ENCODE assay signal across 16 cellular contexts in the genomic region with DNA sequence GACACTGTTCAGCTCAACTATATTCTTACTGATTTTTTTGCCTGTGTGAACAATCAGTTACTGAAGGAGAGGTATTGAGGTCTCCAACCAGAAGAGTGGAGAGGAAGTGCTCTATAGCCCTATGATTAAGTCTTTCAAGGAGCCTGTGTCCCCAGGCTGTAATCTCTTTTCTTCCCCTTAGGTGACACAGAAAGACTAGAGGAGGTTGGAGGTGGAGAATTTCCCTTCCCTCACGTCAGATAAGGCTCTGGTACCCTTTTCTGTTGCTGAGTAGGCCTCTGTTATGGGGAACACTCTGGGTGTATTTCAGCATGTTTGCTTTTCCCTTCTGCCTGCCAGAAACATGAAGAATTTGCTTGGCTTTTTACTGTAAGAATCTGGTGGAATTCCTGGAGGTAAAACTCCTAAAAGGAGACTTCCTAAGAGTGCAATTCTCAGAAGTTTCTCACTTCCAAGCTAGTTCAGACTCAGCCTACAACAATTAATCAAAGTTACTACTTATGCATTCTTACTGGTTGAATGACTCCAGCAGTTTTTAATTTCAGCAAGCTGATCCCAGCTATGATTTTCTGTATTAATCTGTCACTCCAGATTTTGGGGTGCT. TPM values are rescaled to one million over a fixed set of nuclear protein-coding genes. Genes with fewer than 3 reads are reported as not detected.
DNase-seq lines count a peak whose midpoint lies in the region; ATAC-seq and TF ChIP-seq lines count a peak whose summit lies in the region.
"Had no signal": no experiment of that assay in that cellular context is flagged by ENCODE, and none has a peak within 500 bp of the region (broad histone marks: within the 10 kb centered on the region; RNA-seq: fewer than 3 reads in every experiment).

No MANE protein-coding gene starts in this region.

- H2AK5ac ChIP-seq in IMR-90 (ENCODE audit: low read depth, low read length) (no peak overlapping the region), mesendoderm (ENCODE audit: low read length) (no peak overlapping the region)

- H2BK20ac ChIP-seq in IMR-90 (ENCODE audit: low read depth, low read length): no peak overlapping the region

- in situ Hi-C loops in IMR-90 (cut with MboI; ENCODE audit: low sequenced_read_pairs): no loop called here

- H3K4me3 ChIP-seq in IMR-90 (ENCODE audit: insufficient read depth, low read depth, low read length): no peak overlapping the region
- no peak overlapping the region for H3K4me3 ChIP-seq in mesendoderm (ENCODE audit: low read length)
- no peak overlapping the region for H3K4me3 ChIP-seq in thyroid gland (replicated peaks in 1 of 3)

- no peaks in the 10 kb centered on the region for H3K79me1 ChIP-seq in IMR-90 (ENCODE audit: low read depth in 1 of 2, low read length in 2 of 2)
- no peaks in the 10 kb centered on the region for H3K79me1 ChIP-seq in mesendoderm (ENCODE audit: low read length)

- H2BK120ac ChIP-seq in IMR-90 (ENCODE audit: low read depth, low read length) (no peak overlapping the region), mesendoderm (ENCODE audit: low read depth, low read length) (no peak overlapping the region)

- CTCF ChIA-PET in IMR-90 (lab: Yijun Ruan, JAX): interaction anchor here (1.0 kb wide), 1 partner anchor 21 kb away, joined by 5 read pairs; no protein-coding TSS in a partner anchor
- CTCF ChIA-PET in activated CD8-positive, alpha-beta T cell treated with anti-CD3 and anti-CD28 coated beads for 36 hours (lab: Charles Lee): interaction anchor here (0.7 kb wide), 1 partner anchor 48 kb away, joined by 3 read pairs; no protein-coding TSS in a partner anchor

- ATAC-seq in IMR-90 (ENCODE audit: low read depth): peak; percentile 48
- ATAC-seq in activated CD8-positive, alpha-beta T cell treated with anti-CD3 and anti-CD28 coated beads for 36 hours: peak; percentile 42
- ATAC-seq: left lobe of liver had no signal

- H2BK15ac ChIP-seq in IMR-90 (ENCODE audit: low read depth, low read length) (no peak overlapping the region), mesendoderm (replicated peaks; ENCODE audit: low read depth) (no peak overlapping the region)

- H3K4me1 Mint-ChIP-seq in activated CD8-positive, alpha-beta T cell treated with anti-CD3 and anti-CD28 coated beads for 36 hours (ENCODE audit: low read depth): no peaks in the 10 kb centered on the region
- no peaks in the 10 kb centered on the region for H3K4me1 Mint-ChIP-seq in activated T-helper 2 cell treated with anti-CD3 and anti-CD28 coated beads, Interferon-gamma antibody, Interleukin-2, Interleukin-4, amounts not matched to agents 10 μg/mL and 5 μg/mL and 100 μg/mL, durations not matched to agents 14 hours and 24 hours and 36 hours (ENCODE audit: low read depth)
- H3K4me1 Mint-ChIP-seq: CD4-positive, alpha-beta memory T cell; neural crest cell had no signal

- peaks cover 5% of the 10 kb centered on the region for H3K27me3 Mint-ChIP-seq in activated CD8-positive, alpha-beta T cell treated with anti-CD3 and anti-CD28 coated beads for 36 hours
- peaks cover 9% of the 10 kb centered on the region for H3K27me3 Mint-ChIP-seq in activated T-helper 2 cell treated with anti-CD3 and anti-CD28 coated beads, Interferon-gamma antibody, Interleukin-2, Interleukin-4, amounts not matched to agents 10 μg/mL and 5 μg/mL and 100 μg/mL, durations not matched to agents 14 hours and 24 hours and 36 hours (ENCODE audit: low read depth)

- dilution Hi-C loops in IMR-90 (cut with HindIII; ENCODE audit: low sequenced_read_pairs, unreplicated experiment): no loop called here

- H3K27me3 ChIP-seq in IMR-90 (ENCODE audit: control insufficient read depth, insufficient read depth, low read length) (no peaks in the 10 kb centered on the region), mesendoderm (ENCODE audit: insufficient read depth, low read length, poor library complexity) (no peaks in the 10 kb centered on the region), thyroid gland (no peaks in the 10 kb centered on the region)

- no peak overlapping the region for H3K23ac ChIP-seq in IMR-90 (ENCODE audit: low read depth, low read length)
- no peak overlapping the region for H3K23ac ChIP-seq in mesendoderm (ENCODE audit: low read length)

- POLR2A ChIA-PET in IMR-90 (lab: Charles Lee; ENCODE audit: unreplicated experiment): interaction anchor here (0.6 kb wide), 1 partner anchor 1824 kb away, joined by 6 read pairs; no protein-coding TSS in a partner anchor
- POLR2A ChIA-PET in activated CD8-positive, alpha-beta T cell treated with anti-CD3 and anti-CD28 coated beads for 36 hours (lab: Charles Lee): no interaction called here

- H3K4me2 ChIP-seq in IMR-90 (ENCODE audit: low read depth, low read length) (no peak overlapping the region), mesendoderm (ENCODE audit: low read length) (no peak overlapping the region)

- H3K56ac ChIP-seq in IMR-90 (ENCODE audit: extremely low read depth, insufficient read depth, low read length) (no peak overlapping the region), mesendoderm (ENCODE audit: low read length) (no peak overlapping the region)

- no peak overlapping the region for H3K14ac ChIP-seq in IMR-90 (replicated peaks; ENCODE audit: low read depth, low read length)

- H3K27ac ChIP-seq in IMR-90 (ENCODE audit: insufficient read depth, low read length) (no peak overlapping the region), mesendoderm (ENCODE audit: low read depth, low read length) (no peak overlapping the region), thyroid gland (no peak overlapping the region)

- no peak overlapping the region for H2BK5ac ChIP-seq in IMR-90 (ENCODE audit: low read depth, low read length, poor library complexity, severe bottlenecking)
- H2BK5ac ChIP-seq in mesendoderm (ENCODE audit: low read length): no peak overlapping the region

- H3K4me3 Mint-ChIP-seq in activated CD8-positive, alpha-beta T cell treated with anti-CD3 and anti-CD28 coated beads for 36 hours: no peak overlapping the region
- H3K4me3 Mint-ChIP-seq in activated T-helper 2 cell treated with anti-CD3 and anti-CD28 coated beads, Interferon-gamma antibody, Interleukin-2, Interleukin-4, amounts not matched to agents 10 μg/mL and 5 μg/mL and 100 μg/mL, durations not matched to agents 14 hours and 24 hours and 36 hours (ENCODE audit: low read depth): no peak overlapping the region
- H3K4me3 Mint-ChIP-seq: CD4-positive, alpha-beta memory T cell; neural crest cell had no signal

- 0 out of 2 replicates have a peak, but pooled peaks cover 2% of the 10 kb centered on the region for H3K4me1 ChIP-seq in IMR-90 (ENCODE audit: control insufficient read depth, insufficient read depth, low read length)
- no peaks in the 10 kb centered on the region for H3K4me1 ChIP-seq in mesendoderm (ENCODE audit: control insufficient read depth, low read depth, low read length)
- peaks cover 0 to 18% of the 10 kb centered on the region in 2 donors for H3K4me1 ChIP-seq in thyroid gland

- H3K79me2 ChIP-seq in mesendoderm (ENCODE audit: control insufficient read depth, insufficient read depth, low read length): no peaks in the 10 kb centered on the region

- H3K18ac ChIP-seq in IMR-90 (ENCODE audit: low read depth, low read length): no peak overlapping the region
- H3K18ac ChIP-seq in mesendoderm (ENCODE audit: low read length): no peak overlapping the region

- no peaks in the 10 kb centered on the region for H3K36me3 Mint-ChIP-seq in activated CD8-positive, alpha-beta T cell treated with anti-CD3 and anti-CD28 coated beads for 36 hours (ENCODE audit: low read depth)
- H3K36me3 Mint-ChIP-seq in activated T-helper 2 cell treated with anti-CD3 and anti-CD28 coated beads, Interferon-gamma antibody, Interleukin-2, Interleukin-4, amounts not matched to agents 10 μg/mL and 5 μg/mL and 100 μg/mL, durations not matched to agents 14 hours and 24 hours and 36 hours (ENCODE audit: low read depth): no peaks in the 10 kb centered on the region
- H3K36me3 Mint-ChIP-seq: CD4-positive, alpha-beta memory T cell had no signal

- no TSS peak for BruUV-seq in IMR-90 (replicated peaks; lab: Mats Ljungman, UMichigan)

- no peaks in the 10 kb centered on the region for H3K36me3 ChIP-seq in IMR-90 (ENCODE audit: control insufficient read depth, insufficient read depth, low read length)
- no peaks in the 10 kb centered on the region for H3K36me3 ChIP-seq in mesendoderm (ENCODE audit: control insufficient read depth, insufficient read depth, low read length)
- H3K36me3 ChIP-seq in thyroid gland: no peaks in the 10 kb centered on the region

- no peaks in the 10 kb centered on the region for H3K9me1 ChIP-seq in IMR-90 (ENCODE audit: insufficient read depth, low read length)

- no peak for TF ChIP-seq RAD21 in IMR-90 (IDR thresholded peaks at IDR 0.05; ENCODE audit: low read length)

- no peak overlapping the region for H2AFZ ChIP-seq in IMR-90 (replicated peaks; ENCODE audit: low read length, poor library complexity)

- H4K20me1 ChIP-seq in IMR-90 (ENCODE audit: insufficient read depth, low read length): no peaks in the 10 kb centered on the region

- H3K9me3 ChIP-seq in IMR-90 (ENCODE audit: control insufficient read depth, insufficient read depth, low read length) (no peaks in the 10 kb centered on the region), thyroid gland (no peaks in the 10 kb centered on the region)

- H3K4ac ChIP-seq in IMR-90 (ENCODE audit: low read depth, low read length) (no peak overlapping the region), mesendoderm (ENCODE audit: low read depth, low read length) (no peak overlapping the region)

- H4K91ac ChIP-seq in IMR-90 (ENCODE audit: insufficient read depth, low read depth, low read length): no peak overlapping the region

- H3K9ac ChIP-seq in IMR-90 (ENCODE audit: low read depth, low read length): no peak overlapping the region
- H3K9ac ChIP-seq in mesendoderm (ENCODE audit: low read length): no peak overlapping the region

- TF ChIP-seq POLR2A in IMR-90 (IDR thresholded peaks at IDR 0.05; ENCODE audit: low read depth, low read length): no peak
- no peak for TF ChIP-seq POLR2A in thyroid gland (IDR thresholded peaks at IDR 0.05)

- H2AK9ac ChIP-seq in IMR-90 (replicated peaks; ENCODE audit: low read depth, low read length, poor library complexity): no peak overlapping the region

- H4K5ac ChIP-seq in IMR-90 (ENCODE audit: low read depth, low read length): no peak overlapping the region
- no peak overlapping the region for H4K5ac ChIP-seq in mesendoderm (ENCODE audit: low read length)

- no CpG with 5 or more reads among the region's 1 CpG for WGBS in IMR-90 (ENCODE audit: extremely low coverage in 2 of 2, insufficient read length in 1 of 2), 2 experiments
- no CpG with 5 or more reads among the region's 1 CpG for WGBS in mesendoderm (ENCODE audit: extremely low coverage, insufficient coverage, low lambda C conversion rate)
- 50 to 76% methylated on average over 1 of the region's 1 CpG for WGBS in thyroid gland, 2 donors

- intact Hi-C loops in IMR-90 (cut with micrococcal nuclease) (no loop called here), thyroid gland (cut with DNase I) (no loop called here)
- intact Hi-C loops in activated CD8-positive, alpha-beta T cell treated with anti-CD3 and anti-CD28 coated beads for 36 hours (cut with micrococcal nuclease): no loop called here
- intact Hi-C loops in activated T-helper 2 cell treated with anti-CD3 and anti-CD28 coated beads, Interferon-gamma antibody, Interleukin-2, Interleukin-4, amounts not matched to agents 10 μg/mL and 5 μg/mL and 100 μg/mL, durations not matched to agents 14 hours and 24 hours and 36 hours (cut with micrococcal nuclease): no loop called here

- H3K9me3 Mint-ChIP-seq in activated CD8-positive, alpha-beta T cell treated with anti-CD3 and anti-CD28 coated beads for 36 hours: no peaks in the 10 kb centered on the region
- no peaks in the 10 kb centered on the region for H3K9me3 Mint-ChIP-seq in activated T-helper 2 cell treated with anti-CD3 and anti-CD28 coated beads, Interferon-gamma antibody, Interleukin-2, Interleukin-4, amounts not matched to agents 10 μg/mL and 5 μg/mL and 100 μg/mL, durations not matched to agents 14 hours and 24 hours and 36 hours
- H3K9me3 Mint-ChIP-seq: CD4-positive, alpha-beta memory T cell; neural crest cell had no signal

- H3K27ac Mint-ChIP-seq in activated CD8-positive, alpha-beta T cell treated with anti-CD3 and anti-CD28 coated beads for 36 hours: no peak overlapping the region
- no peak overlapping the region for H3K27ac Mint-ChIP-seq in activated T-helper 2 cell treated with anti-CD3 and anti-CD28 coated beads, Interferon-gamma antibody, Interleukin-2, Interleukin-4, amounts not matched to agents 10 μg/mL and 5 μg/mL and 100 μg/mL, durations not matched to agents 14 hours and 24 hours and 36 hours
- H3K27ac Mint-ChIP-seq: CD4-positive, alpha-beta memory T cell had no signal

- no peak for TF ChIP-seq CTCF in IMR-90 (conservative IDR thresholded peaks at IDR 0.05; ENCODE audit: low read depth, low read length)
- no peak for TF ChIP-seq CTCF in activated CD8-positive, alpha-beta T cell treated with anti-CD3 and anti-CD28 coated beads for 36 hours (IDR thresholded peaks at IDR 0.05)
- no peak for TF ChIP-seq CTCF in thyroid gland (IDR thresholded peaks at IDR 0.05)

- H4K8ac ChIP-seq in IMR-90 (ENCODE audit: low read depth in 2 of 2, low read length in 2 of 2) (no peak overlapping the region), mesendoderm (ENCODE audit: low read depth, low read length) (no peak overlapping the region)

- DNase-seq in AG20443 (ENCODE audit: low spot score) (peak; percentile 25), IMR-90 (peak; percentile 17), mesendoderm (peak; percentile 62), NCI-H2227 (lab: John Stamatoyannopoulos, UW; ENCODE audit: unreplicated experiment) (no peak), HPDE6-E6E7 (ENCODE audit: extremely low spot score) (no peak), thyroid gland (no peak)
- DNase-seq in activated CD8-positive, alpha-beta T cell treated with anti-CD3 and anti-CD28 coated beads for 36 hours: no peak
- no peak for DNase-seq in activated T-helper 2 cell treated with anti-CD3 and anti-CD28 coated beads, Interferon-gamma antibody, Interleukin-2, Interleukin-4, amounts not matched to agents 10 μg/mL and 5 μg/mL and 100 μg/mL, durations not matched to agents 14 hours and 24 hours and 36 hours (ENCODE audit: low spot score)
- DNase-seq: activated CD4-positive, alpha-beta T cell treated with anti-CD3 and anti-CD28 coated beads, Interleukin-2, amount 50 U/mL, for 4 hours; activated effector memory CD4-positive, alpha-beta T cell treated with anti-CD3 and anti-CD28 coated beads, Interleukin-2, amount 50 U/mL, for 16 hours; CD4-positive, alpha-beta memory T cell; HCEC 1CT; NCI-H446; small intestine had no signal

RNA-seq across cellular contexts. Expression of a gene that starts 58.3 kb away (rescaled TPM):
- total RNA-seq in IMR-90 (2012; rRNA removed) (7.7 and 8.6 TPM in 2 replicates), thyroid gland (1 to 10 TPM; 2.1 to 3.6 (median 2.7) TPM)
- polyA plus RNA-seq in IMR-90 (2012; rRNA removed): 15.0 and 15.1 TPM in 2 replicates
- polyA plus RNA-seq in IMR-90 (2012; cell fraction: cytosol; rRNA removed): 12.2 and 21.4 TPM in 2 replicates
- polyA plus RNA-seq in IMR-90 (2012; cell fraction: nucleus; rRNA removed; ENCODE audit: low replicate concordance): 8.8 and 12.1 TPM in 2 replicates
- not detected for total RNA-seq in activated CD8-positive, alpha-beta T cell treated with anti-CD3 and anti-CD28 coated beads for 36 hours
- polyA plus RNA-seq in mesendoderm (2013, experiment 1 of 2): 0.21 TPM
- polyA plus RNA-seq in mesendoderm (2013, experiment 2 of 2): 0.17 TPM
- 0.30 and 0.48 TPM in 2 replicates for total RNA-seq in activated T-helper 2 cell treated with anti-CD3 and anti-CD28 coated beads, Interferon-gamma antibody, Interleukin-2, Interleukin-4, amounts not matched to agents 10 μg/mL and 5 μg/mL and 100 μg/mL, durations not matched to agents 14 hours and 24 hours and 36 hours
- total RNA-seq: CD4-positive, alpha-beta memory T cell; left lobe of liver had no signal
- polyA plus RNA-seq: CD4-positive, alpha-beta memory T cell had no signal

Comparison
In these comparisons a context has a peak if more than half of its experiments do, and no peak if none do; other contexts are left out.
1. DNase-seq: peak in AG20443 (single experiment), IMR-90 (single experiment) and mesendoderm (single experiment); none in activated CD8-positive, alpha-beta T cell treated with anti-CD3 and anti-CD28 coated beads for 36 hours (single experiment), NCI-H2227 (single experiment), HPDE6-E6E7 (single experiment), thyroid gland (0 of 2) and activated T-helper 2 cell treated with anti-CD3 and anti-CD28 coated beads, Interferon-gamma antibody, Interleukin-2, Interleukin-4, amounts not matched to agents 10 μg/mL and 5 μg/mL and 100 μg/mL, durations not matched to agents 14 hours and 24 hours and 36 hours (single experiment).